In genomic region chr16:28192811-28193529, GRCh38 we compare ENCODE assay signal across 7 cellular contexts.
DNase-seq lines count a peak whose midpoint lies in the region; ATAC-seq and TF ChIP-seq lines count a peak whose summit lies in the region.

No MANE protein-coding gene starts in this region.

- H3K36me3 ChIP-seq in KOPT-K1 (ENCODE audit: insufficient read depth, low read length) (peaks cover 69% of the 10 kb centered on the region), muscle layer of duodenum (ENCODE audit: control insufficient read depth in 1 of 2, insufficient read depth in 2 of 2, low read length in 2 of 2) (no peaks in the 10 kb centered on the region), WERI-Rb-1 (peaks cover 25% of the 10 kb centered on the region)

- peak; percentile 61 for DNase-seq in activated CD8-positive, alpha-beta memory T cell treated with anti-CD3 and anti-CD28 coated beads, Interleukin-2, amount 50 U/mL, for 1 hour (ENCODE audit: extremely low read depth)
- DNase-seq in islet precursor cell (no peak), NCI-H82 (lab: John Stamatoyannopoulos, UW) (no peak), WERI-Rb-1 (no peak)

- peaks cover 9 to 41% of the 10 kb centered on the region in 2 donors for H3K4me1 ChIP-seq in muscle layer of duodenum (ENCODE audit: control insufficient read depth in 1 of 2, insufficient read depth in 2 of 2, low read length in 2 of 2)

- no peak overlapping the region for H3K4me3 ChIP-seq in muscle layer of duodenum (ENCODE audit: low read depth in 1 of 2, low read length in 2 of 2)
- H3K4me3 ChIP-seq in WERI-Rb-1 (ENCODE audit: low read depth, low read length) = no peak overlapping the region

- no peak for TF ChIP-seq CTCF in WERI-Rb-1 (IDR thresholded peaks at IDR 0.05; ENCODE audit: low read depth, low read length)

- H3K27me3 ChIP-seq in muscle layer of duodenum (ENCODE audit: low read depth, low read length) = no peaks in the 10 kb centered on the region
- no peaks in the 10 kb centered on the region for H3K27me3 ChIP-seq in WERI-Rb-1 (ENCODE audit: insufficient read depth, low read depth, severe bottlenecking)

- H3K27ac ChIP-seq in KOPT-K1 (ENCODE audit: low read depth, low read length, poor library complexity, severe bottlenecking) (peak overlapping the region; percentile 59), muscle layer of duodenum (ENCODE audit: low read length) (peak overlapping the region; percentile 27), WERI-Rb-1 (no peak overlapping the region)

- no peaks in the 10 kb centered on the region for H3K9me3 ChIP-seq in KOPT-K1 (ENCODE audit: insufficient read depth, low read length, poor library complexity, severe bottlenecking)
- H3K9me3 ChIP-seq in muscle layer of duodenum (ENCODE audit: control insufficient read depth in 1 of 2, low read length in 2 of 2) = no peaks in the 10 kb centered on the region
- no peaks in the 10 kb centered on the region for H3K9me3 ChIP-seq in WERI-Rb-1 (ENCODE audit: severe bottlenecking)

- peak; percentile 48 for ATAC-seq in GM21367 (IDR thresholded peaks at IDR 0.05; ENCODE audit: unreplicated experiment)
